8 cellular contexts compared by ENCODE assay signal in the genomic region with DNA sequence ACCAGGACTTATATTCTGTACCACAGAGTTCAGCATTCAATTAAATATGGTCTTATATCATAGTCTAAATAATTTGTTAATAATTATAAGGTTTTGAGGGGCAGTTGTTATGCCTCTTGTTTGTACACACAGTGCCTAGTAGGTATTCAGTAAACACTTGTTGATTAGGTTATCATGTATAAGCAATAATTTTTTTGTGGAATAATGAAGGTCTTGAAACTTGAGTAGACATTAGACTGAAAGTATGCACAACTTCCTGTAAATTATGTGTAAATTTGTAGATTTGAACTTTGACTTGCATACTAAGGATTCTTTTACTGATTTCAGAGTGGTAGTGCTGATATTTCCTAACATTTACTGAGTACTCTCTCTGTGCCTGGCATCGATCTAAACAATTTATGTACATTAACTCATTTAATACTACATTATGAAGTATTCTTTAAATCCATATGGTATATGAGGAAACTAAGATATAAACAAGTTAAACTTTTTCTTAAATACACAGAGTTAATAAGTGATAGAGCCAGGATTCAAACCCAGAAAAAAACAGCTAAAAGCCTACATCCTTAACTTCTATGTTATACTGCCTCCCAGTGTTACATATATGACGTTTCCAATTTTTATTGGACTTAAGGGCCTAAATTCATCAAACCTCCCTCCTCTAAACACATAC.
DNase-seq lines count a peak whose midpoint lies in the region; ATAC-seq and TF ChIP-seq lines count a peak whose summit lies in the region.

No MANE protein-coding gene starts in this region.

- no peak overlapping the region for H3K9ac ChIP-seq in MM.1S (ENCODE audit: low read length)

- H3K9me3 ChIP-seq in MM.1S (replicated peaks; ENCODE audit: insufficient read depth, low read length), result no peaks in the 10 kb centered on the region
- peaks cover 5 to 16% of the 10 kb centered on the region in 2 donors for H3K9me3 ChIP-seq in ascending aorta
- H3K9me3 ChIP-seq in Peyer's patch, result no peaks in the 10 kb centered on the region

- intact Hi-C loops in Calu3 (cut with micrococcal nuclease; ENCODE audit: unreplicated experiment) (loop anchor here (1.0 to 2.0 kb wide), 2 partner anchors 166 to 175 kb away; no protein-coding TSS in a partner anchor), ascending aorta (cut with DNase I) (loop anchor here (1.0 kb wide), 1 partner anchor 166 kb away; no protein-coding TSS in a partner anchor)

- no peak overlapping the region for H3K27ac Mint-ChIP-seq in Calu3 (ENCODE audit: unreplicated experiment)

- TF ChIP-seq POLR2A in Peyer's patch (IDR thresholded peaks at IDR 0.05), result no peak

- H3K4me3 Mint-ChIP-seq in Calu3 (ENCODE audit: low read depth, unreplicated experiment), result no peak overlapping the region

- H3K79me2 ChIP-seq in MM.1S (ENCODE audit: low read length), result no peaks in the 10 kb centered on the region

- H2AFZ ChIP-seq in MM.1S (ENCODE audit: low read length), result no peak overlapping the region

- H3K4me3 ChIP-seq in MM.1S (ENCODE audit: low read length) (no peak overlapping the region), ascending aorta (no peak overlapping the region), Peyer's patch (no peak overlapping the region)

- no peaks in the 10 kb centered on the region for H3F3A ChIP-seq in MM.1S (ENCODE audit: insufficient read depth, low read length)

- H3K4me2 ChIP-seq in MM.1S (ENCODE audit: low read depth, low read length), result no peak overlapping the region

- TF ChIP-seq CTCF in Calu3 (IDR thresholded peaks at IDR 0.05; ENCODE audit: unreplicated experiment), result peak; percentile 23
- TF ChIP-seq CTCF in MM.1S (IDR thresholded peaks at IDR 0.05; ENCODE audit: low read length), result peak; percentile 19
- TF ChIP-seq CTCF in ascending aorta (IDR thresholded peaks at IDR 0.05), result peak in 2 of 3 experiments; percentile 28 to 39
- no peak for TF ChIP-seq CTCF in GM10248 (IDR thresholded peaks at IDR 0.05; ENCODE audit: control extremely low read depth, extremely low read depth, low read depth, missing control alignments)
- TF ChIP-seq CTCF in Peyer's patch (IDR thresholded peaks at IDR 0.05), result peak in 3 of 6 experiments; percentile 56 to 67 (median 61)

- H3K27ac ChIP-seq in MM.1S (ENCODE audit: low read length) (no peak overlapping the region), ascending aorta (no peak overlapping the region), Peyer's patch (peak overlapping the region in 2 of 4 donors; percentile 7 to 55)

- no peaks in the 10 kb centered on the region for H3K4me1 ChIP-seq in MM.1S (ENCODE audit: low read length)
- no peaks in the 10 kb centered on the region for H3K4me1 ChIP-seq in ascending aorta
- peaks cover 0 to 12% (median 0%) of the 10 kb centered on the region in 4 donors for H3K4me1 ChIP-seq in Peyer's patch

- H3K9me3 Mint-ChIP-seq in Calu3 (ENCODE audit: low read depth, unreplicated experiment), result no peaks in the 10 kb centered on the region

- no peaks in the 10 kb centered on the region for H3K27me3 Mint-ChIP-seq in Calu3 (ENCODE audit: unreplicated experiment)

- H4K20me1 ChIP-seq in MM.1S (ENCODE audit: insufficient read depth, low read length), result no peaks in the 10 kb centered on the region

- CTCF ChIA-PET in Calu3 (lab: Charles Lee), result interaction anchor here (0.6 to 2.7 kb wide), 12 partner anchors 10 to 169 kb away, joined by 3 to 17 read pairs (median 4); partner anchors contain the start of gene GLCE
- CTCF ChIA-PET in GM10248 (lab: Yijun Ruan, JAX), result interaction anchor here (0.7 kb wide), 1 partner anchor 24 kb away, joined by 3 read pairs; no protein-coding TSS in a partner anchor

- ATAC-seq in HG02938 (IDR thresholded peaks at IDR 0.05; ENCODE audit: unreplicated experiment) (no peak), HG03520 (IDR thresholded peaks at IDR 0.05; ENCODE audit: unreplicated experiment) (no peak)

- no peaks in the 10 kb centered on the region for H3K27me3 ChIP-seq in MM.1S (replicated peaks; ENCODE audit: insufficient read depth, low read length)
- H3K27me3 ChIP-seq in ascending aorta, result no peaks in the 10 kb centered on the region
- no peaks in the 10 kb centered on the region for H3K27me3 ChIP-seq in Peyer's patch

- H3K36me3 ChIP-seq in MM.1S (replicated peaks; ENCODE audit: insufficient read depth, low read length), result no peaks in the 10 kb centered on the region
- peaks cover 0 to 3% of the 10 kb centered on the region in 2 donors for H3K36me3 ChIP-seq in ascending aorta
- peaks cover 0 to 10% (median 0%) of the 10 kb centered on the region in 3 donors for H3K36me3 ChIP-seq in Peyer's patch

- POLR2A ChIA-PET in GM10248 (lab: Yijun Ruan, JAX), result no interaction called here

- no peaks in the 10 kb centered on the region for H3K36me3 Mint-ChIP-seq in Calu3 (ENCODE audit: insufficient read depth, unreplicated experiment)

- DNase-seq in Calu3 (no peak), MM.1S (peak; percentile 31), ascending aorta (ENCODE audit: low spot score in 2 of 2) (no peak), left kidney (ENCODE audit: low read depth, low spot score) (peak; percentile 55), GM10248 (ENCODE audit: extremely low spot score) (no peak), Peyer's patch (no peak)

- no TSS peak for BruUV-seq in Calu3 (replicated peaks; lab: Mats Ljungman, UMichigan)

- H3K4me1 Mint-ChIP-seq in Calu3 (ENCODE audit: low read depth, unreplicated experiment), result peaks cover 10% of the 10 kb centered on the region

- no peaks in the 10 kb centered on the region for H3K9me2 ChIP-seq in MM.1S (replicated peaks; ENCODE audit: insufficient read depth, low read length)

Comparison
In these comparisons a context has a peak if more than half of its experiments do, and no peak if none do; other contexts are left out.
1. DNase-seq: peak in MM.1S (single experiment) and left kidney (single experiment); none in Calu3 (single experiment), ascending aorta (0 of 2), GM10248 (single experiment) and Peyer's patch (0 of 3).